1 cellular context compared by ENCODE assay signal in the genomic region with DNA sequence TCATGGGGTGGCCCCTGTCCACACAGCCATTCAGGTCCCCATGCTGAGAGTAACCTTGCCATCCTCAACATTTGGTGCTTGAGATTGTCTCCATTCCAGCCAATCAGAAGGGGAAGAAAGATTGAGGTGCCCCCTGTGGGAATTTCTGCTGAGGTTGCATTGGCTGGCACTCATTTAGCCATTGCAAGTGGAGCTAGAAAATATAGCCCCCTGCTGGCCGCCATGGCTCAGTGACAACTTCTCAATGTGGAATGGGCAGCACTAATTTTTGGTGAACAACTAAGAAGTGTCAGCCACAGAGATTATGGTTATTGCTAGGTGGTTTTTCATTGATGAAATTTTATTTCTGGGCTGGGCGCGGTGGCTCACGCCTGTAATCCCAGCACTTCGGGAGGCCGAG.
TF ChIP-seq lines count a peak whose summit lies in the region.

No MANE protein-coding gene starts in this region.

TF ChIP-seq in K562, 482 proteins besides CTCF, POLR2A, EP300 and RAD21 (continued from another document):
- TF ChIP-seq YY1 (IDR thresholded peaks at IDR 0.05; ENCODE audit: borderline replicate concordance in 1 of 3, control insufficient read depth in 1 of 3, extremely low read depth in 1 of 3, insufficient read depth in 3 of 3, insufficient read length in 1 of 3, insufficient replicate concordance in 2 of 3, low read depth in 1 of 3, low read length in 2 of 3) (peak in 1 of 3 experiments; percentile 42), MAFG (tag; conservative IDR thresholded peaks at IDR 0.05) (peak; percentile 93), MAFF (IDR thresholded peaks at IDR 0.05; ENCODE audit: low read length) (peak; percentile 90), LCOR (CRISPR knock-in tag; IDR thresholded peaks at IDR 0.05) (0 out of 2 replicates have a peak, but pooled peaks have one; percentile 24), ZNF316 (IDR thresholded peaks at IDR 0.05) (peak; percentile 96), MIER1 (IDR thresholded peaks at IDR 0.05; ENCODE audit: low read depth) (no peak), TAF15 (IDR thresholded peaks at IDR 0.05; ENCODE audit: low read depth, low read length) (no peak), C11orf30 (IDR thresholded peaks at IDR 0.05; ENCODE audit: low read depth) (peak; percentile 93)
- TF ChIP-seq, protein P1, sequence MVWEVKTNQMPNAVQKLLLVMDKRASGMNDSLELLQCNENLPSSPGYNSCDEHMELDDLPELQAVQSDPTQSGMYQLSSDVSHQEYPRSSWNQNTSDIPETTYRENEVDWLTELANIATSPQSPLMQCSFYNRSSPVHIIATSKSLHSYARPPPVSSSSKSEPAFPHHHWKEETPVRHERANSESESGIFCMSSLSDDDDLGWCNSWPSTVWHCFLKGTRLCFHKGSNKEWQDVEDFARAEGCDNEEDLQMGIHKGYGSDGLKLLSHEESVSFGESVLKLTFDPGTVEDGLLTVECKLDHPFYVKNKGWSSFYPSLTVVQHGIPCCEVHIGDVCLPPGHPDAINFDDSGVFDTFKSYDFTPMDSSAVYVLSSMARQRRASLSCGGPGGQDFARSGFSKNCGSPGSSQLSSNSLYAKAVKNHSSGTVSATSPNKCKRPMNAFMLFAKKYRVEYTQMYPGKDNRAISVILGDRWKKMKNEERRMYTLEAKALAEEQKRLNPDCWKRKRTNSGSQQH (CRISPR knock-in tag; IDR thresholded peaks at IDR 0.05), result no peak
- TF ChIP-seq, protein P2, sequence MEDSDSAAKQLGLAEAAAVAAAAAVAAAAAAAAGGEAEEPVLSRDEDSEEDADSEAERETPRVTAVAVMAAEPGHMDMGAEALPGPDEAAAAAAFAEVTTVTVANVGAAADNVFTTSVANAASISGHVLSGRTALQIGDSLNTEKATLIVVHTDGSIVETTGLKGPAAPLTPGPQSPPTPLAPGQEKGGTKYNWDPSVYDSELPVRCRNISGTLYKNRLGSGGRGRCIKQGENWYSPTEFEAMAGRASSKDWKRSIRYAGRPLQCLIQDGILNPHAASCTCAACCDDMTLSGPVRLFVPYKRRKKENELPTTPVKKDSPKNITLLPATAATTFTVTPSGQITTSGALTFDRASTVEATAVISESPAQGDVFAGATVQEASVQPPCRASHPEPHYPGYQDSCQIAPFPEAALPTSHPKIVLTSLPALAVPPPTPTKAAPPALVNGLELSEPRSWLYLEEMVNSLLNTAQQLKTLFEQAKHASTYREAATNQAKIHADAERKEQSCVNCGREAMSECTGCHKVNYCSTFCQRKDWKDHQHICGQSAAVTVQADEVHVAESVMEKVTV (CRISPR knock-in tag; IDR thresholded peaks at IDR 0.05), result peak; percentile 36; the same call in 1 of the 2 replicates
- TF ChIP-seq, protein P3, sequence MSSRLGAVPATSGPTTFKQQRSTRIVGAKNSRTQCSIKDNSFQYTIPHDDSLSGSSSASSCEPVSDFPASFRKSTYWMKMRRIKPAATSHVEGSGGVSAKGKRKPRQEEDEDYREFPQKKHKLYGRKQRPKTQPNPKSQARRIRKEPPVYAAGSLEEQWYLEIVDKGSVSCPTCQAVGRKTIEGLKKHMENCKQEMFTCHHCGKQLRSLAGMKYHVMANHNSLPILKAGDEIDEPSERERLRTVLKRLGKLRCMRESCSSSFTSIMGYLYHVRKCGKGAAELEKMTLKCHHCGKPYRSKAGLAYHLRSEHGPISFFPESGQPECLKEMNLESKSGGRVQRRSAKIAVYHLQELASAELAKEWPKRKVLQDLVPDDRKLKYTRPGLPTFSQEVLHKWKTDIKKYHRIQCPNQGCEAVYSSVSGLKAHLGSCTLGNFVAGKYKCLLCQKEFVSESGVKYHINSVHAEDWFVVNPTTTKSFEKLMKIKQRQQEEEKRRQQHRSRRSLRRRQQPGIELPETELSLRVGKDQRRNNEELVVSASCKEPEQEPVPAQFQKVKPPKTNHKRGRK (tag; IDR thresholded peaks at IDR 0.05), result no peak
